Comparison of ENCODE assay signal across 8 cellular contexts in genomic region chr4:141636077-141636770, GRCh38. TPM values are rescaled to one million over a fixed set of nuclear protein-coding genes. Genes with fewer than 3 reads are reported as not detected.
DNase-seq lines count a peak whose midpoint lies in the region; ATAC-seq, FAIRE-seq and TF ChIP-seq lines count a peak whose summit lies in the region.

IL15 (plus strand) TSS chr4:141636583; CDS start chr4:141719465, 82,882 bp downstream.

- CTCF ChIA-PET in PC-9 (lab: Charles Lee), result no interaction called here

- no peak for TF ChIP-seq CTCF in PC-9 (conservative IDR thresholded peaks at IDR 0.05)
- no peak for TF ChIP-seq CTCF in pancreas (IDR thresholded peaks at IDR 0.05)
- no peak for TF ChIP-seq CTCF in upper lobe of right lung (IDR thresholded peaks at IDR 0.05)

- H3K4me1 ChIP-seq in PC-9 (replicated peaks; ENCODE audit: insufficient read depth) (peaks cover 16% of the 10 kb centered on the region), pancreas (peaks cover 0 to 4% (median 0%) of the 10 kb centered on the region in 3 donors), upper lobe of right lung (peaks cover 9% of the 10 kb centered on the region)

- H3K36me3 ChIP-seq in PC-9 (ENCODE audit: low read depth) (no peaks in the 10 kb centered on the region), pancreas (no peaks in the 10 kb centered on the region), upper lobe of right lung (no peaks in the 10 kb centered on the region)

- no peaks in the 10 kb centered on the region for H3K9me2 ChIP-seq in PC-9 (ENCODE audit: insufficient read depth)

- WGBS in pancreas, 2 donors, result 1 to 2% methylated on average over 41 to 43 of the region's 43 CpGs

- intact Hi-C loops in PC-9 (cut with micrococcal nuclease; ENCODE audit: unreplicated experiment) (loop anchor here (5.0 kb wide), 1 partner anchor 259 kb away; no protein-coding TSS in a partner anchor), pancreas (cut with DNase I) (no loop called here), upper lobe of right lung (cut with DNase I) (no loop called here)

- no peaks in the 10 kb centered on the region for H3K9me3 ChIP-seq in PC-9 (ENCODE audit: insufficient read depth, low read depth)
- no peaks in the 10 kb centered on the region for H3K9me3 ChIP-seq in pancreas
- H3K9me3 ChIP-seq in upper lobe of right lung, result no peaks in the 10 kb centered on the region

- peak; percentile 17 for DNase-seq in SKM-1 treated with dmso at 0.1 percent for 144 hours (lab: John Stamatoyannopoulos, UW; ENCODE audit: unreplicated experiment)
- no peak for DNase-seq in SKM-1 (lab: John Stamatoyannopoulos, UW; ENCODE audit: unreplicated experiment)
- peak; percentile 68 to 81 for DNase-seq in PC-9
- DNase-seq in activated gamma-delta T cell treated with anti-CD3 and anti-CD28 coated beads, Interleukin-2, amount 50 U/mL, for 16 hours (ENCODE audit: low read depth), result peak; percentile 51
- peak; percentile 6 for DNase-seq in globus pallidus (ENCODE audit: low spot score)
- DNase-seq in pancreas, result peak; percentile 63 to 89 (median 80)
- DNase-seq in upper lobe of right lung, result peak; percentile 87

- H3K27ac ChIP-seq in PC-9, result peak within 1 kb of the TSS; percentile 43
- peak within 1 kb of the TSS; percentile 36 to 86 (median 62) for H3K27ac ChIP-seq in pancreas
- H3K27ac ChIP-seq in upper lobe of right lung, result peak within 1 kb of the TSS; percentile 87

- ATAC-seq in HG02970 (IDR thresholded peaks at IDR 0.05; ENCODE audit: low FRiP score, unreplicated experiment) (peak; percentile 60), pancreas (peak; percentile 85 to 95 (median 91)), upper lobe of right lung (peak; percentile 92)

- FAIRE-seq in pancreas (lab: Jason Lieb, UNC), result no peak

- POLR2A ChIA-PET in PC-9 (lab: Charles Lee; ENCODE audit: unreplicated experiment), result interaction anchor here (0.6 to 0.7 kb wide), 2 partner anchors 277 to 1806 kb away, joined by 3 to 4 read pairs; no protein-coding TSS in a partner anchor

- peaks cover 5% of the 10 kb centered on the region; the same call in 1 of the 2 replicates for H3F3A ChIP-seq in PC-9 (ENCODE audit: insufficient read depth, low read depth)

- H3K4me3 ChIP-seq in PC-9 (peak within 1 kb of the TSS; percentile 80), pancreas (peak within 1 kb of the TSS; percentile 39 to 77 (median 74)), upper lobe of right lung (peak within 1 kb of the TSS; percentile 88)

- no TSS peak for BruUV-seq in PC-9 (replicated peaks; lab: Mats Ljungman, UMichigan)

- H3K79me2 ChIP-seq in PC-9 (ENCODE audit: low read depth), result peaks cover 9% of the 10 kb centered on the region; the same call in 1 of the 2 replicates

- H4K20me1 ChIP-seq in PC-9 (ENCODE audit: insufficient read depth), result no peaks in the 10 kb centered on the region

- H3K27me3 ChIP-seq in PC-9 (ENCODE audit: insufficient read depth, low read depth) (no peaks in the 10 kb centered on the region), pancreas (no peaks in the 10 kb centered on the region), upper lobe of right lung (no peaks in the 10 kb centered on the region)

- peak within 1 kb of the TSS; percentile 79 for H3K4me2 ChIP-seq in PC-9

- peak within 1 kb of the TSS; percentile 91 for H2AFZ ChIP-seq in PC-9

RNA-seq across cellular contexts. Expression of gene IL15, which starts in this region (rescaled TPM):
- 4.2 and 4.8 TPM in 2 replicates for total RNA-seq in PC-9 (2021)
- total RNA-seq in pancreas, result 1 to 10 TPM in 5 of 6 donors, under 1 TPM in 1; 0.44 to 3.6 (median 1.3) TPM
- polyA plus RNA-seq in pancreas, result 1 to 10 TPM; 3.7 to 4.0 TPM
- total RNA-seq in upper lobe of right lung, result 6.6 TPM
